In genomic region chr11:64288353-64288750, GRCh38 we compare ENCODE assay signal across 1 cellular context.
A peak's percentile ranks its signal among the peaks of the same experiment; 100 is the strongest.
TF ChIP-seq lines count a peak whose summit lies in the region.

No MANE protein-coding gene starts in this region.

TF ChIP-seq in HepG2, 621 proteins besides CTCF, POLR2A, EP300 and RAD21:
- no peak for TF ChIP-seq GATAD1 (CRISPR knock-in tag; IDR thresholded peaks at IDR 0.05)
- no peak for TF ChIP-seq ZNF770 (CRISPR knock-in tag; IDR thresholded peaks at IDR 0.05)
- TF ChIP-seq UBTF (CRISPR knock-in tag; IDR thresholded peaks at IDR 0.05): no peak
- peak; percentile 4 for TF ChIP-seq HNRNPLL (IDR thresholded peaks at IDR 0.05; ENCODE audit: low read depth, low read length, poor library complexity, severe bottlenecking)
- TF ChIP-seq ZFY (CRISPR knock-in tag; IDR thresholded peaks at IDR 0.05): no peak
- 0 out of 2 replicates have a peak, but pooled peaks have one; percentile 2 for TF ChIP-seq HNRNPL (IDR thresholded peaks at IDR 0.05; ENCODE audit: low read depth, low read length)
- TF ChIP-seq NAIF1 (CRISPR knock-in tag; IDR thresholded peaks at IDR 0.05; ENCODE audit: borderline replicate concordance): 0 out of 2 replicates have a peak, but pooled peaks have one; percentile 33
- no peak for TF ChIP-seq HNF4A (CRISPR knock-in tag; IDR thresholded peaks at IDR 0.05)
